26 cellular contexts compared by ENCODE assay signal in genomic region chr18:74732380-74732779, GRCh38.
"Had no signal": no experiment of that assay in that cellular context is flagged by ENCODE, and none has a peak within 500 bp of the region (broad histone marks: within the 10 kb centered on the region; RNA-seq: fewer than 3 reads in every experiment).

No MANE protein-coding gene starts in this region.

- H3K27me3 Mint-ChIP-seq: naive thymus-derived CD4-positive, alpha-beta T cell; natural killer cell treated with Interleukin-12 subunit alpha and Interleukin-12 subunit beta and Interleukin-15 and Interleukin-18, amount 100 ng/mL, for 72 hours; progenitor cell of endocrine pancreas; stimulated activated naive CD8-positive, alpha-beta T cell treated with anti-CD3 and anti-CD28 coated beads, Interleukin-15, Interleukin-2, amounts not matched to agents 100 ng/mL and 50 ng/mL, for 24 hours had no signal

- FAIRE-seq: urothelium cell line had no signal

- H3K36me3 Mint-ChIP-seq: natural killer cell treated with Interleukin-12 subunit alpha and Interleukin-12 subunit beta and Interleukin-15 and Interleukin-18, amount 100 ng/mL, for 72 hours; stimulated activated effector memory CD8-positive, alpha-beta T cell treated with anti-CD3 and anti-CD28 coated beads, Interleukin-12 subunit alpha, Interleukin-12 subunit beta, amount 100 ng/mL, for 72 hours had no signal

- H3K9me3 ChIP-seq: heart right ventricle, left lung, lower lobe of right lung, ovary, right atrium auricular region, right lobe of liver, spleen, suprapubic skin, thoracic aorta, tibial artery, upper lobe of right lung had no signal

- H3K36me3 ChIP-seq: lower lobe of right lung, ovary, right atrium auricular region, right lobe of liver, suprapubic skin, thoracic aorta, tibial artery, upper lobe of right lung had no signal

- H3K4me1 ChIP-seq: heart right ventricle, left lung, lower lobe of right lung, right atrium auricular region, spleen, suprapubic skin, tibial artery, upper lobe of right lung had no signal

- H3K4me1 Mint-ChIP-seq: mesothelial cell of epicardium had no signal

- H3K9me3 Mint-ChIP-seq: mesothelial cell of epicardium; natural killer cell treated with Interleukin-12 subunit alpha and Interleukin-12 subunit beta and Interleukin-15 and Interleukin-18, amount 100 ng/mL, for 72 hours; stimulated activated effector memory CD8-positive, alpha-beta T cell treated with anti-CD3 and anti-CD28 coated beads, Interleukin-12 subunit alpha, Interleukin-12 subunit beta, amount 100 ng/mL, for 72 hours; stimulated activated naive CD8-positive, alpha-beta T cell treated with anti-CD3 and anti-CD28 coated beads, Interleukin-15, Interleukin-2, amounts not matched to agents 100 ng/mL and 50 ng/mL, for 24 hours had no signal

- DNase-seq: heart right ventricle; islet precursor cell; left cardiac atrium; left lung; lower lobe of right lung; mesendoderm; naive thymus-derived CD4-positive, alpha-beta T cell; ovary; right lobe of liver; spleen; stimulated activated CD4-positive, alpha-beta T cell treated with anti-CD3 and anti-CD28 coated beads, Interleukin-4, amount 100 ng/mL, for 24 hours; stimulated activated naive CD4-positive, alpha-beta T cell; tibial artery; trophoblast cell; upper lobe of right lung had no signal

- H3K27ac ChIP-seq: heart right ventricle, hepatocyte, left lung, lower lobe of right lung, ovary, right atrium auricular region, right lobe of liver, skin epidermis, spleen, suprapubic skin, thoracic aorta, tibial artery, upper lobe of right lung had no signal

- H3K4me3 Mint-ChIP-seq: mesothelial cell of epicardium; naive thymus-derived CD4-positive, alpha-beta T cell; natural killer cell treated with Interleukin-12 subunit alpha and Interleukin-12 subunit beta and Interleukin-15 and Interleukin-18, amount 100 ng/mL, for 72 hours; stimulated activated effector memory CD8-positive, alpha-beta T cell treated with anti-CD3 and anti-CD28 coated beads, Interleukin-12 subunit alpha, Interleukin-12 subunit beta, amount 100 ng/mL, for 72 hours; stimulated activated naive CD8-positive, alpha-beta T cell treated with anti-CD3 and anti-CD28 coated beads, Interleukin-15, Interleukin-2, amounts not matched to agents 100 ng/mL and 50 ng/mL, for 24 hours had no signal

- H3K27me3 ChIP-seq: heart right ventricle, hepatocyte, left lung, ovary, right atrium auricular region, right lobe of liver, spleen, suprapubic skin, tibial artery, upper lobe of right lung had no signal

- H2AFZ ChIP-seq: hepatocyte had no signal

- H3K4me3 ChIP-seq: heart right ventricle, hepatocyte, left lung, lower lobe of right lung, ovary, right atrium auricular region, right lobe of liver, skin epidermis, spleen, suprapubic skin, thoracic aorta, tibial artery, upper lobe of right lung had no signal

- H3K27ac Mint-ChIP-seq: mesothelial cell of epicardium; naive thymus-derived CD4-positive, alpha-beta T cell; natural killer cell treated with Interleukin-12 subunit alpha and Interleukin-12 subunit beta and Interleukin-15 and Interleukin-18, amount 100 ng/mL, for 72 hours; progenitor cell of endocrine pancreas; stimulated activated effector memory CD8-positive, alpha-beta T cell treated with anti-CD3 and anti-CD28 coated beads, Interleukin-12 subunit alpha, Interleukin-12 subunit beta, amount 100 ng/mL, for 72 hours; stimulated activated naive CD8-positive, alpha-beta T cell treated with anti-CD3 and anti-CD28 coated beads, Interleukin-15, Interleukin-2, amounts not matched to agents 100 ng/mL and 50 ng/mL, for 24 hours had no signal

- ATAC-seq: heart right ventricle; left cardiac atrium; left lung; lower lobe of right lung; naive thymus-derived CD4-positive, alpha-beta T cell; natural killer cell treated with Interleukin-12 subunit alpha and Interleukin-12 subunit beta and Interleukin-15 and Interleukin-18, amount 100 ng/mL, for 72 hours; stimulated activated effector memory CD8-positive, alpha-beta T cell treated with anti-CD3 and anti-CD28 coated beads, Interleukin-12 subunit alpha, Interleukin-12 subunit beta, amount 100 ng/mL, for 72 hours; upper lobe of right lung had no signal

- H3K4me2 ChIP-seq: hepatocyte had no signal
